ENCODE assay signal across 30 cellular contexts in genomic region chr4:180710643-180711337, GRCh38.
"Had no signal": no experiment of that assay in that cellular context is flagged by ENCODE, and none has a peak within 500 bp of the region (broad histone marks: within the 10 kb centered on the region; RNA-seq: fewer than 3 reads in every experiment).

No MANE protein-coding gene starts in this region.

- DNase-seq: activated CD4-positive, alpha-beta T cell treated with anti-CD3 and anti-CD28 coated beads for 48 hours; activated CD4-positive, alpha-beta T cell treated with anti-CD3 and anti-CD28 coated beads, Interleukin-2, amount 50 U/mL, for 48 hours; activated CD8-positive, alpha-beta memory T cell treated with anti-CD3 and anti-CD28 coated beads for 24 hours; activated effector memory CD4-positive, alpha-beta T cell treated with anti-CD3 and anti-CD28 coated beads, Interleukin-2, amount 50 U/mL, for 16 hours; activated naive CD4-positive, alpha-beta T cell treated with anti-CD3 and anti-CD28 coated beads for 36 hours; activated naive CD8-positive, alpha-beta T cell treated with anti-CD3 and anti-CD28 coated beads for 36 hours; amniotic stem cell; body of pancreas; colonic mucosa; dorsolateral prefrontal cortex; effector memory CD8-positive, alpha-beta T cell; erythroblast; foreskin fibroblast; heart left ventricle; hypothalamus; kidney glomerular epithelial cell; left ventricle myocardium inferior; mucosa of descending colon; posterior cingulate gyrus; right cardiac atrium; stimulated activated CD4-positive, alpha-beta T cell treated with anti-CD3 and anti-CD28 coated beads, Interleukin-15, amount 100 ng/mL, for 24 hours; stimulated activated CD4-positive, alpha-beta T cell treated with anti-CD3 and anti-CD28 coated beads, Interleukin-2, amount 100 ng/mL, for 24 hours; stimulated activated naive CD4-positive, alpha-beta T cell; T-helper 1 cell; tibial artery; WERI-Rb-1 had no signal

- H3K4me3 ChIP-seq: body of pancreas, colonic mucosa, dorsolateral prefrontal cortex, heart left ventricle, left ventricle myocardium inferior, lung, mucosa of descending colon, suprapubic skin, tibial artery had no signal

- ATAC-seq: activated CD4-positive, CD25-positive, alpha-beta regulatory T cell treated with anti-CD3 and anti-CD28 coated beads, Interleukin-2, amount 50 U/mL, for 24 hours; body of pancreas; effector memory CD8-positive, alpha-beta T cell; heart left ventricle; mucosa of descending colon; natural killer cell treated with Interleukin-12 subunit alpha and Interleukin-12 subunit beta and Interleukin-15 and Interleukin-18, amount 100 ng/mL, for 72 hours; right cardiac atrium had no signal
